ENCODE assay signal across 11 cellular contexts in genomic region chr20:48773837-48774418, GRCh38. TPM values are rescaled to one million over a fixed set of nuclear protein-coding genes. Genes with fewer than 3 reads are reported as not detected.
A peak's percentile ranks its signal among the peaks of the same experiment; 100 is the strongest.
DNase-seq lines count a peak whose midpoint lies in the region; ATAC-seq, FAIRE-seq and TF ChIP-seq lines count a peak whose summit lies in the region.
"Had no signal": no experiment of that assay in that cellular context is flagged by ENCODE, and none has a peak within 500 bp of the region (broad histone marks: within the 10 kb centered on the region; RNA-seq: fewer than 3 reads in every experiment).

No MANE protein-coding gene starts in this region.

- H3K9me3 ChIP-seq in esophagus muscularis mucosa (no peaks in the 10 kb centered on the region), small intestine (ENCODE audit: control insufficient read depth, low read depth) (no peaks in the 10 kb centered on the region)
- H3K9me3 ChIP-seq: SJCRH30 had no signal

- TF ChIP-seq POLR2A in esophagus muscularis mucosa (IDR thresholded peaks at IDR 0.05; ENCODE audit: low read depth): no peak

- ATAC-seq in stimulated activated memory B cell treated with anti-CD40 and anti-IgM and Interleukin-4, amounts not matched to agents 10 μg/mL and 1 μg/mL and 100 μg/mL, for 72 hours: no peak

- peaks cover 44% of the 10 kb centered on the region for H3K36me3 Mint-ChIP-seq in activated CD4-positive, alpha-beta T cell treated with anti-CD3 and anti-CD28 coated beads, Interleukin-2, amount 10 ng/mL, durations not matched to agents 24 days and 14 days (ENCODE audit: low read depth)
- H3K36me3 Mint-ChIP-seq in stimulated activated memory B cell treated with anti-CD40 and anti-IgM and Interleukin-4, amounts not matched to agents 10 μg/mL and 1 μg/mL and 100 μg/mL, for 72 hours: peaks cover 27% of the 10 kb centered on the region

- H3K27me3 ChIP-seq in esophagus muscularis mucosa (peaks cover 0 to 11% (median 0%) of the 10 kb centered on the region in 4 donors), small intestine (ENCODE audit: control insufficient read depth in 2 of 2, insufficient read depth in 2 of 2, low read length in 2 of 2) (no peaks in the 10 kb centered on the region)
- H3K27me3 ChIP-seq: SJCRH30 had no signal

- FAIRE-seq in small intestine (lab: Jason Lieb, UNC): no peak

- H3K36me3 ChIP-seq in esophagus muscularis mucosa (no peaks in the 10 kb centered on the region), small intestine (ENCODE audit: control insufficient read depth in 2 of 2, insufficient read depth in 2 of 2, low read length in 2 of 2) (no peaks in the 10 kb centered on the region)
- H3K36me3 ChIP-seq: SJCRH30 had no signal

- no peak for TF ChIP-seq EP300 in esophagus muscularis mucosa (IDR thresholded peaks at IDR 0.05)

- intact Hi-C loops in activated CD4-positive, alpha-beta T cell treated with anti-CD3 and anti-CD28 coated beads, Interleukin-2, amount 10 ng/mL, durations not matched to agents 24 days and 14 days (cut with micrococcal nuclease): loop anchor here (1.0 kb wide), 1 partner anchor 9 kb away; no protein-coding TSS in a partner anchor
- intact Hi-C loops in esophagus muscularis mucosa (cut with DNase I): no loop called here

- 83% methylated on average over 14 of the region's 14 CpGs for whole genome bisulfite sequencing in esophagus muscularis mucosa
- 56 to 70% (median 69%) methylated on average over 14 of the region's 14 CpGs for WGBS in small intestine, 3 donors

- H3K27ac Mint-ChIP-seq in activated CD4-positive, alpha-beta T cell treated with anti-CD3 and anti-CD28 coated beads, Interleukin-2, amount 10 ng/mL, durations not matched to agents 24 days and 14 days: peak overlapping the region; percentile 66
- peak overlapping the region; percentile 77 for H3K27ac Mint-ChIP-seq in stimulated activated memory B cell treated with anti-CD40 and anti-IgM and Interleukin-4, amounts not matched to agents 10 μg/mL and 1 μg/mL and 100 μg/mL, for 72 hours

- H3K4me3 Mint-ChIP-seq in activated CD4-positive, alpha-beta T cell treated with anti-CD3 and anti-CD28 coated beads, Interleukin-2, amount 10 ng/mL, durations not matched to agents 24 days and 14 days: no peak overlapping the region
- H3K4me3 Mint-ChIP-seq in stimulated activated memory B cell treated with anti-CD40 and anti-IgM and Interleukin-4, amounts not matched to agents 10 μg/mL and 1 μg/mL and 100 μg/mL, for 72 hours: peak overlapping the region; percentile 8

- no peak overlapping the region for H3K27ac ChIP-seq in esophagus muscularis mucosa (replicated peaks in 1 of 4)
- no peak overlapping the region for H3K27ac ChIP-seq in small intestine (ENCODE audit: low read depth in 1 of 2, low read length in 1 of 2)
- H3K27ac ChIP-seq: SJCRH30 had no signal

- TF ChIP-seq CTCF in fibroblast of mammary gland (conservative IDR thresholded peaks at IDR 0.05; ENCODE audit: control insufficient read depth, insufficient read depth, low read depth, low read length) (no peak), esophagus muscularis mucosa (IDR thresholded peaks at IDR 0.05) (no peak)

- H3K4me1 ChIP-seq in esophagus muscularis mucosa: peaks cover 0 to 53% (median 18%) of the 10 kb centered on the region in 4 donors
- no peaks in the 10 kb centered on the region for H3K4me1 ChIP-seq in small intestine (ENCODE audit: control insufficient read depth in 2 of 2, insufficient read depth in 1 of 2, low read depth in 1 of 2, low read length in 1 of 2)
- H3K4me1 ChIP-seq: SJCRH30 had no signal

- H3K27me3 Mint-ChIP-seq in activated CD4-positive, alpha-beta T cell treated with anti-CD3 and anti-CD28 coated beads, Interleukin-2, amount 10 ng/mL, durations not matched to agents 24 days and 14 days: peaks cover 2% of the 10 kb centered on the region
- no peaks in the 10 kb centered on the region for H3K27me3 Mint-ChIP-seq in stimulated activated memory B cell treated with anti-CD40 and anti-IgM and Interleukin-4, amounts not matched to agents 10 μg/mL and 1 μg/mL and 100 μg/mL, for 72 hours

- H3K4me3 ChIP-seq in fibroblast of mammary gland (ENCODE audit: control insufficient read depth, low read depth, low read length) (no peak overlapping the region), esophagus muscularis mucosa (no peak overlapping the region), small intestine (ENCODE audit: low read depth in 1 of 2, low read length in 2 of 2) (no peak overlapping the region)
- H3K4me3 ChIP-seq: SJCRH30 had no signal

- H3K9me3 Mint-ChIP-seq in activated CD4-positive, alpha-beta T cell treated with anti-CD3 and anti-CD28 coated beads, Interleukin-2, amount 10 ng/mL, durations not matched to agents 24 days and 14 days: no peaks in the 10 kb centered on the region
- no peaks in the 10 kb centered on the region for H3K9me3 Mint-ChIP-seq in stimulated activated memory B cell treated with anti-CD40 and anti-IgM and Interleukin-4, amounts not matched to agents 10 μg/mL and 1 μg/mL and 100 μg/mL, for 72 hours

- no peak for DNase-seq in activated CD4-positive, alpha-beta T cell treated with anti-CD3 and anti-CD28 coated beads, Interleukin-2, amount 10 ng/mL, durations not matched to agents 24 days and 14 days
- no peak for DNase-seq in activated CD4-positive, alpha-beta T cell treated with anti-CD3 and anti-CD28 coated beads, Interleukin-2, amount 50 U/mL, for 1 hour
- peak; percentile 49 for DNase-seq in UCSD-AML1 (lab: John Stamatoyannopoulos, UW; ENCODE audit: unreplicated experiment)
- DNase-seq in fibroblast of mammary gland (ENCODE audit: low read depth): peak; percentile 7
- DNase-seq in H4 (ENCODE audit: low spot score): no peak
- DNase-seq in esophagus muscularis mucosa (ENCODE audit: extremely low spot score): no peak
- no peak for DNase-seq in small intestine
- DNase-seq: activated T-cell treated with anti-CD3 and anti-CD28 coated beads, Interleukin-2, amount 50 U/mL, for 1 hour; NCI-H1694; SJCRH30 had no signal

- H3K4me1 Mint-ChIP-seq in activated CD4-positive, alpha-beta T cell treated with anti-CD3 and anti-CD28 coated beads, Interleukin-2, amount 10 ng/mL, durations not matched to agents 24 days and 14 days: peaks cover 67% of the 10 kb centered on the region
- peaks cover 91% of the 10 kb centered on the region for H3K4me1 Mint-ChIP-seq in stimulated activated memory B cell treated with anti-CD40 and anti-IgM and Interleukin-4, amounts not matched to agents 10 μg/mL and 1 μg/mL and 100 μg/mL, for 72 hours

RNA-seq across cellular contexts. Expression of gene PREX1, which starts 53.9 kb away (rescaled TPM):
- 64.3 and 65.5 TPM in 2 replicates for total RNA-seq in activated CD4-positive, alpha-beta T cell treated with anti-CD3 and anti-CD28 coated beads, Interleukin-2, amount 10 ng/mL, durations not matched to agents 24 days and 14 days
- total RNA-seq in H4 (2014; rRNA removed; shearing (Covaris generic)): 2.8 and 3.1 TPM in 2 replicates
- total RNA-seq in esophagus muscularis mucosa: 10 to 100 TPM; 20.8 to 37.1 (median 24.3) TPM
- 1 to 10 TPM; 1.8 to 8.3 (median 7.6) TPM for polyA plus RNA-seq in small intestine

Comparison
In these comparisons a context has a peak if more than half of its experiments do, and no peak if none do; other contexts are left out.
1. DNase-seq: peak in UCSD-AML1 (single experiment) and fibroblast of mammary gland (single experiment); none in activated CD4-positive, alpha-beta T cell treated with anti-CD3 and anti-CD28 coated beads, Interleukin-2, amount 10 ng/mL, durations not matched to agents 24 days and 14 days (single experiment), activated CD4-positive, alpha-beta T cell treated with anti-CD3 and anti-CD28 coated beads, Interleukin-2, amount 50 U/mL, for 1 hour (single experiment), H4 (single experiment), esophagus muscularis mucosa (single experiment) and small intestine (single experiment).